ENCODE assay signal across 16 cellular contexts in the genomic region with DNA sequence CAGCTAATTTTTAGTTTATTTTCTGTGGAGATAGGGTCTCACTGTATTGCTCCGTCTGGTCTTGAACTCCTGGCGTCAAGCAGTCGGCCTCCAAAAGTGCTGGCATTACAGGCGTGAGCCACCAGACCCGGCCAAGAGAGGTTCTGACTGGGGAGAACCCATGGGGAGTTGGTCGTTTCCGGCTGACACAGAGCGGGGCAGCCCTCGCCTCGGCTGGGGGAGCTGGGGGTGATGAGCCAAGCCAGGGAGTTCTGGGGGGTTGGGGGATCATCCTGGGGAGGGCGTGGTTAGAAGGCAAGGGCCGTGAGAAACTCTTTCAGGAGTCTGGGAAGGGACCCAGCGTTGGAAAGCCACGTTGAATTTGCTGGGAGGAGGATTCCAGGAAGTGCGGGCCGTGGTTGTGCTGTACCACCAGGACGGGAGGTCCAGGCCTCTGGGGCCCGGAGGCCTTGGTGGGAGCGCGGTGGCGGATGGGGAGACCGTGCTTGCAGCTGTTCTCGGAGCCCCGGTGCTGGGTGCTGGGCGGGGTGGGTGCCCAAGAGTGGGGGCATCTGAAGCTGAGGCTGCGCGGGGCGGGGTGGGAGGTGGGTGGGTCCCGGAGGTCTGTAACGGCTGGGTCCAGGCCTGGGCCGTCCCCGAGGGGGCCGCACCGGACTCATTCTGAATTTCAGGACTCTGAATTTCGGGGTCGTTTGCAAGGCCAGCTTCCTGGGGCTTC. TPM values are rescaled to one million over a fixed set of nuclear protein-coding genes. Genes with fewer than 3 reads are reported as not detected.
DNase-seq lines count a peak whose midpoint lies in the region; ATAC-seq and TF ChIP-seq lines count a peak whose summit lies in the region.
"Had no signal": no experiment of that assay in that cellular context is flagged by ENCODE, and none has a peak within 500 bp of the region (broad histone marks: within the 10 kb centered on the region; RNA-seq: fewer than 3 reads in every experiment).

No MANE protein-coding gene starts in this region.

- H3K9me3 Mint-ChIP-seq in stimulated activated memory B cell treated with anti-CD40 and anti-IgM and Interleukin-4, amounts not matched to agents 10 μg/mL and 1 μg/mL and 100 μg/mL, for 72 hours: no peaks in the 10 kb centered on the region
- peaks cover 2% of the 10 kb centered on the region for H3K9me3 Mint-ChIP-seq in nephron progenitor cell
- H3K9me3 Mint-ChIP-seq: CD4-positive, alpha-beta T cell had no signal

- intact Hi-C loops in Right ventricle myocardium inferior (cut with DNase I) (no loop called here), left ventricle myocardium superior (cut with micrococcal nuclease) (no loop called here)

- POLR2A ChIA-PET in HEK293T (lab: Yijun Ruan, JAX): interaction anchor here (0.7 kb wide), 1 partner anchor 17 kb away, joined by 3 read pairs; a partner anchor contains a TSS

- in situ Hi-C loops in GM13977 (cut with MboI; ENCODE audit: low pct_unique_long_range_greater_than_20kb, low sequenced_read_pairs, unreplicated experiment): no loop called here

- DNase-seq in Right ventricle myocardium inferior (ENCODE audit: missing footprints) (peak; percentile 65), left ventricle myocardium superior (no peak), GM13977 (ENCODE audit: low spot score) (peak; percentile 11), nephron progenitor cell (no peak), HEK293T (ENCODE audit: extremely low spot score) (no peak)
- DNase-seq: 8988T; C1 segment of cervical spinal cord; Calu3; CD4-positive, alpha-beta T cell; DMS79 had no signal

- H3K4me3 Mint-ChIP-seq in stimulated activated memory B cell treated with anti-CD40 and anti-IgM and Interleukin-4, amounts not matched to agents 10 μg/mL and 1 μg/mL and 100 μg/mL, for 72 hours: no peak overlapping the region
- no peak overlapping the region for H3K4me3 Mint-ChIP-seq in nephron progenitor cell
- H3K4me3 Mint-ChIP-seq: B cell; CD4-positive, alpha-beta T cell had no signal

- TF ChIP-seq CTCF in GM13977 (IDR thresholded peaks at IDR 0.05; ENCODE audit: extremely low read depth, insufficient read depth, missing control alignments) (no peak), nephron progenitor cell (IDR thresholded peaks at IDR 0.05) (no peak)

- H3K36me3 Mint-ChIP-seq in stimulated activated memory B cell treated with anti-CD40 and anti-IgM and Interleukin-4, amounts not matched to agents 10 μg/mL and 1 μg/mL and 100 μg/mL, for 72 hours: peaks cover 44% of the 10 kb centered on the region
- H3K36me3 Mint-ChIP-seq in nephron progenitor cell (ENCODE audit: low read depth): peaks cover 33% of the 10 kb centered on the region

- H3K27me3 Mint-ChIP-seq in stimulated activated memory B cell treated with anti-CD40 and anti-IgM and Interleukin-4, amounts not matched to agents 10 μg/mL and 1 μg/mL and 100 μg/mL, for 72 hours: no peaks in the 10 kb centered on the region
- no peaks in the 10 kb centered on the region for H3K27me3 Mint-ChIP-seq in nephron progenitor cell (ENCODE audit: low read depth, poor library complexity)
- H3K27me3 Mint-ChIP-seq: B cell; CD4-positive, alpha-beta T cell had no signal

- H3K27ac Mint-ChIP-seq in stimulated activated memory B cell treated with anti-CD40 and anti-IgM and Interleukin-4, amounts not matched to agents 10 μg/mL and 1 μg/mL and 100 μg/mL, for 72 hours: no peak overlapping the region
- no peak overlapping the region for H3K27ac Mint-ChIP-seq in nephron progenitor cell
- H3K27ac Mint-ChIP-seq: B cell; CD4-positive, alpha-beta T cell had no signal

- CTCF ChIA-PET in HEK293T (lab: Yijun Ruan, JAX): no interaction called here

- ATAC-seq in Right ventricle myocardium inferior (no peak), left ventricle myocardium superior (no peak), esophagus mucosa (peak; percentile 17), GM18520 (IDR thresholded peaks at IDR 0.05; ENCODE audit: unreplicated experiment) (no peak)
- ATAC-seq in stimulated activated memory B cell treated with anti-CD40 and anti-IgM and Interleukin-4, amounts not matched to agents 10 μg/mL and 1 μg/mL and 100 μg/mL, for 72 hours: peak; percentile 56
- ATAC-seq: HCT116 had no signal

- peaks cover 20% of the 10 kb centered on the region for H3K4me1 Mint-ChIP-seq in stimulated activated memory B cell treated with anti-CD40 and anti-IgM and Interleukin-4, amounts not matched to agents 10 μg/mL and 1 μg/mL and 100 μg/mL, for 72 hours
- no peaks in the 10 kb centered on the region for H3K4me1 Mint-ChIP-seq in nephron progenitor cell
- H3K4me1 Mint-ChIP-seq: B cell had no signal

TF ChIP-seq in HEK293T, 16 proteins besides CTCF, POLR2A, EP300 and RAD21:
- TF ChIP-seq L3MBTL2 (conservative IDR thresholded peaks at IDR 0.05): no peak
- no peak for TF ChIP-seq TARDBP (IDR thresholded peaks at IDR 0.05)
- TF ChIP-seq FOXK2 (IDR thresholded peaks at IDR 0.05): no peak
- no peak for TF ChIP-seq CTBP1 (IDR thresholded peaks at IDR 0.05; ENCODE audit: borderline replicate concordance)
- TF ChIP-seq, protein P1, sequence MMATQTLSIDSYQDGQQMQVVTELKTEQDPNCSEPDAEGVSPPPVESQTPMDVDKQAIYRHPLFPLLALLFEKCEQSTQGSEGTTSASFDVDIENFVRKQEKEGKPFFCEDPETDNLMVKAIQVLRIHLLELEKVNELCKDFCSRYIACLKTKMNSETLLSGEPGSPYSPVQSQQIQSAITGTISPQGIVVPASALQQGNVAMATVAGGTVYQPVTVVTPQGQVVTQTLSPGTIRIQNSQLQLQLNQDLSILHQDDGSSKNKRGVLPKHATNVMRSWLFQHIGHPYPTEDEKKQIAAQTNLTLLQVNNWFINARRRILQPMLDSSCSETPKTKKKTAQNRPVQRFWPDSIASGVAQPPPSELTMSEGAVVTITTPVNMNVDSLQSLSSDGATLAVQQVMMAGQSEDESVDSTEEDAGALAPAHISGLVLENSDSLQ (IDR thresholded peaks at IDR 0.05): no peak
- TF ChIP-seq FOXA1 (IDR thresholded peaks at IDR 0.05): no peak
- TF ChIP-seq SUZ12 (IDR thresholded peaks at IDR 0.05): no peak
- TF ChIP-seq NFRKB (IDR thresholded peaks at IDR 0.05): no peak
- TF ChIP-seq ELF4 (IDR thresholded peaks at IDR 0.05): no peak
- no peak for TF ChIP-seq LEF1 (IDR thresholded peaks at IDR 0.05; ENCODE audit: borderline replicate concordance)

RNA-seq across cellular contexts. Expression of a gene that starts 8.4 kb away (rescaled TPM):
- total RNA-seq in Right ventricle myocardium inferior (10.3 TPM), left ventricle myocardium superior (11.1 TPM), esophagus mucosa (0.24 TPM)

RNA-seq across cellular contexts. Expression of a gene that starts 17.2 kb away (rescaled TPM):
- total RNA-seq in Right ventricle myocardium inferior: 15.9 TPM
- total RNA-seq in left ventricle myocardium superior: 16.9 TPM
- total RNA-seq in esophagus mucosa: 13.7 TPM

RNA-seq across cellular contexts. Expression of a gene that starts 29.8 kb away (rescaled TPM):
- total RNA-seq in Right ventricle myocardium inferior (39.3 TPM), left ventricle myocardium superior (35.9 TPM), esophagus mucosa (23.0 TPM)

RNA-seq across cellular contexts. Expression of a gene that starts 30.1 kb away (rescaled TPM):
- total RNA-seq in Right ventricle myocardium inferior: 16.5 TPM
- 20.7 TPM for total RNA-seq in left ventricle myocardium superior
- 10.4 TPM for total RNA-seq in esophagus mucosa

RNA-seq across cellular contexts. Expression of a gene that starts 55.8 kb away (rescaled TPM):
- total RNA-seq in Right ventricle myocardium inferior (not detected), left ventricle myocardium superior (not detected), esophagus mucosa (0.12 TPM)
- total RNA-seq: H4 had no signal

Comparison
In these comparisons a context has a peak if more than half of its experiments do, and no peak if none do; other contexts are left out.
1. DNase-seq: peak in Right ventricle myocardium inferior (single experiment) and GM13977 (single experiment); none in left ventricle myocardium superior (single experiment), nephron progenitor cell (single experiment) and HEK293T (single experiment).
2. ATAC-seq: peak in esophagus mucosa (single experiment) and stimulated activated memory B cell treated with anti-CD40 and anti-IgM and Interleukin-4, amounts not matched to agents 10 μg/mL and 1 μg/mL and 100 μg/mL, for 72 hours (single experiment); none in Right ventricle myocardium inferior (single experiment), left ventricle myocardium superior (single experiment) and GM18520 (single experiment).